Comparison of ENCODE assay signal across 17 cellular contexts in the genomic region with DNA sequence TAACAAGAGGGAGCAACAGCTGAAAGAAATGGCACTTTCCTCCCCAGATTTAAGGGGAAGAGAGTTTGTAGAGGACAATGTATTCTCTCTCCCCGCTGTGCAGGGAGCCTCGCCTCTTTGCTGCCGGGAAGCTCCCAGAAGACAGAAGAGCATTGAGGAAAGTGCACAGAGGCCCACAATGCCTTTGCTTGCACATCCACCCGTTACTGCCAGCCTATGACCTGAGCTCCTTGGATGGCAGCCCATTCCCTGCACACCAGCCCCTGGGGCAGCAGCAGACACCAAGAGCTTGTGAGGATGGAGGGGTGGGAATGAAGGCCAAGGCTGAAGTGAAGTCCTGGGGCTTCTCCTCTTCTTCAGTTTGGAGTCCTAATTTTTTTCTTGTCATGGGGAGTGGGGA.
DNase-seq lines count a peak whose midpoint lies in the region; FAIRE-seq and TF ChIP-seq lines count a peak whose summit lies in the region.
"Had no signal": no experiment of that assay in that cellular context is flagged by ENCODE, and none has a peak within 500 bp of the region (broad histone marks: within the 10 kb centered on the region; RNA-seq: fewer than 3 reads in every experiment).

No MANE protein-coding gene starts in this region.

- CTCF ChIA-PET in HEK293T (lab: Yijun Ruan, JAX): interaction anchor here (1.3 kb wide), 1 partner anchor 9 kb away, joined by 4 read pairs; no protein-coding TSS in a partner anchor

- POLR2A ChIA-PET in HEK293T (lab: Yijun Ruan, JAX): no interaction called here

- peak; percentile 55 for DNase-seq in RPMI7951 (ENCODE audit: low read depth)
- peak in 9 of 10 donors; percentile 65 to 93 (median 90) for DNase-seq in dorsolateral prefrontal cortex
- peak; percentile 87 for DNase-seq in midbrain (lab: John Stamatoyannopoulos, UW)
- DNase-seq in substantia nigra (lab: John Stamatoyannopoulos, UW): peak in 48 of 49 donors; percentile 19 to 93 (median 76)
- no peak for DNase-seq in HEK293T (ENCODE audit: extremely low spot score)
- no peak for DNase-seq in NCI-H2029 treated with DMSO at 0.1 percent for 48 hours (lab: John Stamatoyannopoulos, UW)
- no peak for DNase-seq in H54 (ENCODE audit: insufficient read length, low spot score)
- DNase-seq: Calu3; CD4-positive, CD25-positive, alpha-beta regulatory T cell; HCEC 1CT; MV-4-11; NCI-H1436; NCI-H2227 treated with DMSO at 0.1 percent for 48 hours; NCI-H526; PC-3 had no signal

- peak overlapping the region in 7 of 59 donors; percentile 3 to 35 (median 19) for H3K4me3 ChIP-seq in dorsolateral prefrontal cortex

- intact Hi-C loops in dorsolateral prefrontal cortex (cut with DNase I): loop anchor here (5.0 kb wide), 1 partner anchor 63 kb away; no protein-coding TSS in a partner anchor

- no peak for TF ChIP-seq POLR2A in H54 (IDR thresholded peaks at IDR 0.05; ENCODE audit: low read depth, low read length)

- H3K27ac ChIP-seq in dorsolateral prefrontal cortex (peak overlapping the region; percentile 11 to 100 (median 97)), substantia nigra (ENCODE audit: low read depth, low read length, poor library complexity, severe bottlenecking) (peak overlapping the region; percentile 99)

- H3K27me3 ChIP-seq in dorsolateral prefrontal cortex: no peaks in the 10 kb centered on the region

- peak in 3 of 56 donors; percentile 1 to 33 (median 19) for TF ChIP-seq CTCF in dorsolateral prefrontal cortex (IDR thresholded peaks at IDR 0.05 in 54 of 56, conservative IDR thresholded peaks at IDR 0.05 in 2 of 56; ENCODE audit: low read depth in 1 of 56, partially characterized antibody in 56 of 56)

- no peak for FAIRE-seq in H54 (lab: Jason Lieb, UNC)
- FAIRE-seq: GM12891, HTR-8/SVneo had no signal

TF ChIP-seq in HEK293T, 16 proteins besides CTCF, POLR2A, EP300 and RAD21:
- TF ChIP-seq LEF1 (IDR thresholded peaks at IDR 0.05; ENCODE audit: borderline replicate concordance) (no peak), NFRKB (IDR thresholded peaks at IDR 0.05) (no peak), HDGF (IDR thresholded peaks at IDR 0.05; ENCODE audit: borderline replicate concordance) (no peak), PKNOX1 (IDR thresholded peaks at IDR 0.05) (no peak)

Comparison
In these comparisons a context has a peak if more than half of its experiments do, and no peak if none do; other contexts are left out.
1. DNase-seq: peak in RPMI7951 (single experiment), dorsolateral prefrontal cortex (9 of 10), midbrain (single experiment) and substantia nigra (48 of 49); none in HEK293T (single experiment), NCI-H2029 treated with DMSO at 0.1 percent for 48 hours (single experiment) and H54 (single experiment).